Comparison of ENCODE assay signal across 20 cellular contexts in genomic region chr11:117662870-117663269, GRCh38.
DNase-seq lines count a peak whose midpoint lies in the region; FAIRE-seq and TF ChIP-seq lines count a peak whose summit lies in the region.
"Had no signal": no experiment of that assay in that cellular context is flagged by ENCODE, and none has a peak within 500 bp of the region (broad histone marks: within the 10 kb centered on the region; RNA-seq: fewer than 3 reads in every experiment).

No MANE protein-coding gene starts in this region.

- no peak overlapping the region for H3K14ac ChIP-seq in H1 (ENCODE audit: insufficient read length)

- H3K36me3 ChIP-seq in H1 (ENCODE audit: control insufficient read depth in 2 of 4, insufficient read depth in 4 of 4, low read length in 3 of 4) (no peaks in the 10 kb centered on the region), neural progenitor cell (no peaks in the 10 kb centered on the region), mesendoderm (ENCODE audit: control insufficient read depth, insufficient read depth, low read length) (no peaks in the 10 kb centered on the region)
- H3K36me3 ChIP-seq: BLaER1 treated with 17β-estradiol and CSF1 and Interleukin-3, amounts not matched to agents 10 nM and 100 nM had no signal

- H3K18ac ChIP-seq in H1 (ENCODE audit: extremely low read depth, low read length) = no peak overlapping the region
- no peak overlapping the region for H3K18ac ChIP-seq in mesendoderm (ENCODE audit: low read length)

- no peak for TF ChIP-seq RAD21 in H1 (IDR thresholded peaks at IDR 0.05 in 1 of 2, conservative IDR thresholded peaks at IDR 0.05 in 1 of 2; ENCODE audit: low read depth in 2 of 2, low read length in 2 of 2)

- peak overlapping the region; percentile 89 to 99 (median 99) for H3K27ac Mint-ChIP-seq in brain
- H3K27ac Mint-ChIP-seq in neural progenitor cell = no peak overlapping the region
- H3K27ac Mint-ChIP-seq: B cell; CD8-positive, alpha-beta T cell; HFFc6; IgD-negative memory B cell had no signal

- H3K79me2 ChIP-seq in H1 (ENCODE audit: control insufficient read depth in 1 of 2, insufficient read depth in 2 of 2, low read length in 2 of 2) = no peaks in the 10 kb centered on the region
- no peaks in the 10 kb centered on the region for H3K79me2 ChIP-seq in neural progenitor cell (ENCODE audit: low read depth)
- no peaks in the 10 kb centered on the region for H3K79me2 ChIP-seq in mesendoderm (ENCODE audit: control insufficient read depth, insufficient read depth, low read length)

- 0 out of 2 replicates have a peak overlapping the region, but pooled peaks have one; percentile 55 for H2BK20ac ChIP-seq in H1 (ENCODE audit: low read length)

- H2BK5ac ChIP-seq in H1 (ENCODE audit: low read depth, low read length) (no peak overlapping the region; the same call in 1 of the 2 replicates), mesendoderm (ENCODE audit: low read length) (no peak overlapping the region)

- H2BK12ac ChIP-seq in H1 (ENCODE audit: low read depth, low read length) = no peak overlapping the region; the same call in 1 of the 2 replicates

- H3K9me3 Mint-ChIP-seq in brain (no peaks in the 10 kb centered on the region), neural progenitor cell (no peaks in the 10 kb centered on the region)
- H3K9me3 Mint-ChIP-seq: CD8-positive, alpha-beta T cell; HFFc6; IgD-negative memory B cell had no signal

- H2AFZ ChIP-seq in H1 (ENCODE audit: low read length) = no peak overlapping the region
- no peak overlapping the region for H2AFZ ChIP-seq in neural progenitor cell (replicated peaks)

- H3K56ac ChIP-seq in H1 (replicated peaks; ENCODE audit: insufficient read length, low read depth, low read length) (no peak overlapping the region), mesendoderm (ENCODE audit: low read length) (no peak overlapping the region)

- no peak for TF ChIP-seq EP300 in H1 (IDR thresholded peaks at IDR 0.05; ENCODE audit: borderline replicate concordance in 1 of 2, low read depth in 2 of 2, low read length in 2 of 2)

- H3K23ac ChIP-seq in H1 (ENCODE audit: insufficient read length) (no peak overlapping the region), mesendoderm (ENCODE audit: low read length) (no peak overlapping the region)

- no peaks in the 10 kb centered on the region for H3K36me3 Mint-ChIP-seq in brain
- no peaks in the 10 kb centered on the region for H3K36me3 Mint-ChIP-seq in neural progenitor cell
- H3K36me3 Mint-ChIP-seq: CD8-positive, alpha-beta T cell; IgD-negative memory B cell had no signal

- H3K4ac ChIP-seq in H1 (replicated peaks; ENCODE audit: insufficient read length, low read depth, low read length) = no peak overlapping the region
- H3K4ac ChIP-seq in mesendoderm (ENCODE audit: low read depth, low read length) = no peak overlapping the region

- no peak for DNase-seq in H1 (ENCODE audit: low read depth in 1 of 2, low spot score in 2 of 2)
- no peak for DNase-seq in neural progenitor cell (ENCODE audit: low spot score)
- DNase-seq in substantia nigra (lab: John Stamatoyannopoulos, UW) = no peak
- no peak for DNase-seq in H4 (ENCODE audit: low spot score)
- DNase-seq in mesendoderm = no peak
- no peak for DNase-seq in urothelium cell line (ENCODE audit: low spot score)
- DNase-seq in kidney tubule cell (ENCODE audit: low spot score) = no peak
- DNase-seq: CD8-positive, alpha-beta T cell; DMS 273 treated with DMSO at 0.1 percent for 48 hours; DMS53; H7; HFFc6 had no signal

- H2AK5ac ChIP-seq in H1 (ENCODE audit: low read depth, low read length) (no peak overlapping the region), mesendoderm (ENCODE audit: low read length) (no peak overlapping the region)

- no peak for FAIRE-seq in H1 (lab: Jason Lieb, UNC)
- no peak for FAIRE-seq in urothelium cell line (lab: Jason Lieb, UNC)
- FAIRE-seq: G401.6, GM12891, GM19239, HepG2 had no signal

- H2BK120ac ChIP-seq in H1 (replicated peaks; ENCODE audit: low read depth, low read length) (no peak overlapping the region), mesendoderm (ENCODE audit: low read depth, low read length) (no peak overlapping the region)

- H3K4me3 ChIP-seq in H1 (ENCODE audit: extremely low read depth in 1 of 4, insufficient read depth in 2 of 4, low read depth in 3 of 4, low read length in 4 of 4) (no peak overlapping the region), neural progenitor cell (no peak overlapping the region), mesendoderm (ENCODE audit: low read length) (no peak overlapping the region)
- H3K4me3 ChIP-seq: BLaER1 treated with 17β-estradiol and CSF1 and Interleukin-3, amounts not matched to agents 10 nM and 100 nM had no signal

- H3K23me2 ChIP-seq in H1 (ENCODE audit: low read depth, low read length) = no peaks in the 10 kb centered on the region

- H2BK15ac ChIP-seq in H1 (ENCODE audit: low read length) = peak overlapping the region; percentile 89; the same call in 1 of the 2 replicates
- no peak overlapping the region for H2BK15ac ChIP-seq in mesendoderm (replicated peaks; ENCODE audit: low read depth)

- H3K27me3 ChIP-seq in H1 (replicated peaks in 1 of 4; ENCODE audit: control insufficient read depth in 3 of 4, extremely low read depth in 1 of 4, insufficient read depth in 3 of 4, low read length in 3 of 4) (no peaks in the 10 kb centered on the region), neural progenitor cell (peaks cover 5% of the 10 kb centered on the region), mesendoderm (ENCODE audit: insufficient read depth, low read length, poor library complexity) (no peaks in the 10 kb centered on the region)

- peaks cover 23% of the 10 kb centered on the region for H3F3A ChIP-seq in neural progenitor cell (ENCODE audit: low read depth)

- H4K8ac ChIP-seq in H1 (ENCODE audit: extremely low read depth, insufficient read depth, low read length) = no peak overlapping the region
- no peak overlapping the region for H4K8ac ChIP-seq in mesendoderm (ENCODE audit: low read depth, low read length)

- H3K27ac ChIP-seq in H1 (ENCODE audit: low read depth, low read length) (no peak overlapping the region), neural progenitor cell (no peak overlapping the region), substantia nigra (ENCODE audit: low read depth, low read length, poor library complexity, severe bottlenecking) (peak overlapping the region; percentile 95), mesendoderm (ENCODE audit: low read depth, low read length) (no peak overlapping the region)
- H3K27ac ChIP-seq: BLaER1 treated with 17β-estradiol and CSF1 and Interleukin-3, amounts not matched to agents 10 nM and 100 nM had no signal

- H3K4me1 Mint-ChIP-seq in brain (peaks cover 87% of the 10 kb centered on the region), neural progenitor cell (peaks cover 55% of the 10 kb centered on the region)
- H3K4me1 Mint-ChIP-seq: B cell, IgD-negative memory B cell had no signal

- WGBS in H1 (ENCODE audit: extremely low coverage in 1 of 2, insufficient coverage in 1 of 2, insufficient read length in 1 of 2, insufficient replicate concordance in 2 of 2, low coverage in 1 of 2, low lambda C conversion rate in 2 of 2, missing lambda C conversion rate in 1 of 2), 2 experiments = 94% methylated on average over 12 of the region's 12 CpGs; no CpG with 5 or more reads in 1 of the 2 experiments
- WGBS in mesendoderm (ENCODE audit: extremely low coverage, insufficient coverage, low lambda C conversion rate) = no CpG with 5 or more reads among the region's 12 CpGs

- H3K9me3 ChIP-seq in H1 (ENCODE audit: insufficient read depth in 2 of 2, low read depth in 1 of 2, low read length in 1 of 2) (no peaks in the 10 kb centered on the region), neural progenitor cell (ENCODE audit: low read depth) (no peaks in the 10 kb centered on the region)
- H3K9me3 ChIP-seq: BLaER1 treated with 17β-estradiol and CSF1 and Interleukin-3, amounts not matched to agents 10 nM and 100 nM had no signal

- H3K9ac ChIP-seq in H1 (replicated peaks in 1 of 4; ENCODE audit: extremely low read depth in 1 of 4, low read depth in 3 of 4, low read length in 3 of 4) (no peak overlapping the region), neural progenitor cell (no peak overlapping the region), mesendoderm (ENCODE audit: low read length) (no peak overlapping the region)
- H3K9ac ChIP-seq: BLaER1 treated with 17β-estradiol and CSF1 and Interleukin-3, amounts not matched to agents 10 nM and 100 nM had no signal

- no peak for TF ChIP-seq CTCF in brain (conservative IDR thresholded peaks at IDR 0.05)
- TF ChIP-seq CTCF in H1 (IDR thresholded peaks at IDR 0.05; ENCODE audit: control extremely low read depth in 1 of 3, insufficient read depth in 1 of 3, low read depth in 1 of 3, low read length in 3 of 3) = no peak
- TF ChIP-seq CTCF in neural progenitor cell (IDR thresholded peaks at IDR 0.05) = no peak

- H3K4me1 ChIP-seq in H1 (replicated peaks in 1 of 4; ENCODE audit: control insufficient read depth in 3 of 4, insufficient read depth in 4 of 4, low read length in 3 of 4) = peaks cover 0 to 16% (median 8%) of the 10 kb centered on the region in 4 experiments; a peak in 5 of 7 replicates
- H3K4me1 ChIP-seq in neural progenitor cell = peaks cover 41% of the 10 kb centered on the region
- peaks cover 4% of the 10 kb centered on the region for H3K4me1 ChIP-seq in mesendoderm (ENCODE audit: control insufficient read depth, low read depth, low read length)

- H3K4me2 ChIP-seq in H1 (ENCODE audit: insufficient read depth in 1 of 2, low read depth in 2 of 2, low read length in 2 of 2) (no peak overlapping the region), neural progenitor cell (peak overlapping the region; percentile 58), mesendoderm (ENCODE audit: low read length) (no peak overlapping the region)

- POLR2A ChIA-PET in H1 (lab: Charles Lee; ENCODE audit: partially characterized antibody) = no interaction called here

- no peaks in the 10 kb centered on the region for H3K27me3 Mint-ChIP-seq in brain
- peaks cover 19% of the 10 kb centered on the region for H3K27me3 Mint-ChIP-seq in neural progenitor cell (ENCODE audit: insufficient read depth, low read depth)

- no peak overlapping the region for H4K91ac ChIP-seq in H1 (replicated peaks; ENCODE audit: insufficient read length, low read length)

- H4K5ac ChIP-seq in H1 (ENCODE audit: insufficient read length, low read depth, low read length) (no peak overlapping the region), mesendoderm (ENCODE audit: low read length) (no peak overlapping the region)

- no peaks in the 10 kb centered on the region for H4K20me1 ChIP-seq in H1 (replicated peaks in 1 of 2; ENCODE audit: control insufficient read depth in 1 of 2, insufficient read depth in 2 of 2, low read length in 2 of 2)
- no peaks in the 10 kb centered on the region for H4K20me1 ChIP-seq in neural progenitor cell (ENCODE audit: low read depth)

- CTCF ChIA-PET in H1 (lab: Charles Lee; ENCODE audit: partially characterized antibody) = interaction anchor here (1.0 to 1.1 kb wide), 2 partner anchors 12 to 27 kb away, joined by 3 to 4 read pairs; no protein-coding TSS in a partner anchor

- H3K79me1 ChIP-seq in H1 (ENCODE audit: low read depth, low read length) = no peaks in the 10 kb centered on the region
- no peaks in the 10 kb centered on the region for H3K79me1 ChIP-seq in mesendoderm (ENCODE audit: low read length)

- no peak for TF ChIP-seq POLR2A in H1 (IDR thresholded peaks at IDR 0.05; ENCODE audit: control extremely low read depth in 1 of 2, low read depth in 2 of 2, low read length in 2 of 2)

- H3K4me3 Mint-ChIP-seq in brain (peak overlapping the region in 2 of 5 experiments; percentile 41 to 64), neural progenitor cell (no peak overlapping the region)
- H3K4me3 Mint-ChIP-seq: B cell; CD8-positive, alpha-beta T cell; HFFc6; IgD-negative memory B cell had no signal
